In genomic region chr3:26102376-26103110, GRCh38 we compare ENCODE assay signal across 23 cellular contexts.
DNase-seq lines count a peak whose midpoint lies in the region; ATAC-seq and TF ChIP-seq lines count a peak whose summit lies in the region.
"Had no signal": no experiment of that assay in that cellular context is flagged by ENCODE, and none has a peak within 500 bp of the region (broad histone marks: within the 10 kb centered on the region; RNA-seq: fewer than 3 reads in every experiment).

No MANE protein-coding gene starts in this region.

- H3K27ac ChIP-seq in heart left ventricle (peak overlapping the region in 8 of 12 donors; percentile 10 to 91 (median 81)), GM23338 (ENCODE audit: low read depth) (no peak overlapping the region), psoas muscle (peak overlapping the region; percentile 47)
- H3K27ac ChIP-seq: 22Rv1, SJCRH30 had no signal

- H4K20me1 ChIP-seq in GM23338 (replicated peaks; ENCODE audit: insufficient read depth), result no peaks in the 10 kb centered on the region

- no peak overlapping the region for H2AFZ ChIP-seq in GM23338

- peaks cover 10% of the 10 kb centered on the region for H3K36me3 Mint-ChIP-seq in GM23338 (ENCODE audit: low read depth)
- H3K36me3 Mint-ChIP-seq: CD14-positive monocyte had no signal

- peak overlapping the region; percentile 14; the same call in 1 of the 2 replicates for H3K27ac Mint-ChIP-seq in GM23338
- H3K27ac Mint-ChIP-seq: CD14-positive monocyte had no signal

- H3K9me3 ChIP-seq in heart left ventricle (peaks cover 0 to 21% (median 2%) of the 10 kb centered on the region in 12 donors), psoas muscle (no peaks in the 10 kb centered on the region)
- H3K9me3 ChIP-seq: MG63, SJCRH30 had no signal

- no peak for TF ChIP-seq POLR2A in heart left ventricle (IDR thresholded peaks at IDR 0.05)

- no peak overlapping the region for H3K4me3 Mint-ChIP-seq in GM23338
- H3K4me3 Mint-ChIP-seq: CD14-positive monocyte had no signal

- H3K36me3 ChIP-seq in heart left ventricle (no peaks in the 10 kb centered on the region), GM23338 (ENCODE audit: insufficient read depth) (no peaks in the 10 kb centered on the region), psoas muscle (ENCODE audit: insufficient read depth in 1 of 2, low read depth in 1 of 2) (no peaks in the 10 kb centered on the region)
- H3K36me3 ChIP-seq: MG63, SJCRH30 had no signal

- H3K27me3 ChIP-seq in heart left ventricle, result no peaks in the 10 kb centered on the region
- no peaks in the 10 kb centered on the region for H3K27me3 ChIP-seq in GM23338 (ENCODE audit: insufficient read depth)
- no peaks in the 10 kb centered on the region for H3K27me3 ChIP-seq in psoas muscle (ENCODE audit: insufficient read depth in 3 of 3, low read length in 2 of 3)
- H3K27me3 ChIP-seq: MG63, SJCRH30 had no signal

- no peak for DNase-seq in heart left ventricle
- no peak for DNase-seq in Right ventricle myocardium superior
- DNase-seq in GM23338 (ENCODE audit: low spot score), result no peak
- peak; percentile 73 for DNase-seq in SK-N-DZ (ENCODE audit: low spot score)
- no peak for DNase-seq in psoas muscle
- DNase-seq in mesenteric fat pad (ENCODE audit: low spot score), result no peak
- DNase-seq in activated CD8-positive, alpha-beta memory T cell treated with anti-CD3 and anti-CD28 coated beads for 24 hours, result no peak
- DNase-seq: GF-D8, GOT3, HCEC 1CT, MG63, NCI-H1048, NCI-H1417 treated with DMSO at 0.1 percent for 48 hours, NCI-H187 treated with DMSO at 0.1 percent for 48 hours, NCI-H2107, NCI-H226, NCI-H510A treated with DMSO at 0.1 percent for 48 hours, NCI-H82, SJCRH30 had no signal

- no peaks in the 10 kb centered on the region; the same call in 1 of the 2 replicates for H3K9me2 ChIP-seq in GM23338 (ENCODE audit: insufficient read depth)

- no peak overlapping the region for H3K4me2 ChIP-seq in GM23338

- intact Hi-C loops in heart left ventricle (cut with DNase I), result loop anchor here in 2 of 10 donors (5.0 to 10.0 kb wide), 2 partner anchors 35 to 318 kb away; partner anchors contain the start of gene NGLY1 (in 1 of the 2)
- intact Hi-C loops in Right ventricle myocardium superior (cut with DNase I), result no loop called here
- intact Hi-C loops in psoas muscle (cut with DNase I), result no loop called here

- no peak for TF ChIP-seq CTCF in heart left ventricle (IDR thresholded peaks at IDR 0.05)
- TF ChIP-seq CTCF in GM23338 (conservative IDR thresholded peaks at IDR 0.05; ENCODE audit: low read depth in 2 of 2), result no peak
- TF ChIP-seq CTCF in psoas muscle (IDR thresholded peaks at IDR 0.05), result no peak

- H3K79me2 ChIP-seq in GM23338 (replicated peaks; ENCODE audit: insufficient read depth), result no peaks in the 10 kb centered on the region

- ATAC-seq in heart left ventricle (no peak), Right ventricle myocardium superior (ENCODE audit: poor library complexity) (no peak), GM23338 (no peak), psoas muscle (no peak), HG03442 (IDR thresholded peaks at IDR 0.05; ENCODE audit: unreplicated experiment) (no peak)
- ATAC-seq: Panc1 had no signal

- no peaks in the 10 kb centered on the region for H3K27me3 Mint-ChIP-seq in GM23338 (ENCODE audit: insufficient read depth, low read depth, poor library complexity)

- H3K4me1 Mint-ChIP-seq in GM23338, result peaks cover 17% of the 10 kb centered on the region; the same call in 2 of the 3 replicates
- H3K4me1 Mint-ChIP-seq: CD14-positive monocyte had no signal

- WGBS in heart left ventricle, 4 donors, result 61 to 87% (median 84%) methylated on average over 1 of the region's 1 CpG
- WGBS in psoas muscle, 3 donors, result 26 to 31% (median 30%) methylated on average over 1 of the region's 1 CpG

- H3K4me3 ChIP-seq in heart left ventricle (no peak overlapping the region), GM23338 (no peak overlapping the region), psoas muscle (no peak overlapping the region)
- H3K4me3 ChIP-seq: MG63, SJCRH30 had no signal

- H3K4me1 ChIP-seq in heart left ventricle (peaks cover 10 to 75% (median 45%) of the 10 kb centered on the region in 12 donors), GM23338 (ENCODE audit: insufficient read depth) (peaks cover 3% of the 10 kb centered on the region; the same call in 1 of the 2 replicates), psoas muscle (peaks cover 54% of the 10 kb centered on the region)
- H3K4me1 ChIP-seq: SJCRH30 had no signal

- H3K9me3 Mint-ChIP-seq in GM23338, result peaks cover 10% of the 10 kb centered on the region

- no peaks in the 10 kb centered on the region for H3F3A ChIP-seq in GM23338 (replicated peaks; ENCODE audit: low read depth)

TF ChIP-seq in GM23338, 12 proteins besides CTCF, POLR2A, EP300 and RAD21 (continues in another document):
- TF ChIP-seq ZNF462 (CRISPR knock-in tag; IDR thresholded peaks at IDR 0.05), result no peak
